1 cellular context compared by ENCODE assay signal in the genomic region with DNA sequence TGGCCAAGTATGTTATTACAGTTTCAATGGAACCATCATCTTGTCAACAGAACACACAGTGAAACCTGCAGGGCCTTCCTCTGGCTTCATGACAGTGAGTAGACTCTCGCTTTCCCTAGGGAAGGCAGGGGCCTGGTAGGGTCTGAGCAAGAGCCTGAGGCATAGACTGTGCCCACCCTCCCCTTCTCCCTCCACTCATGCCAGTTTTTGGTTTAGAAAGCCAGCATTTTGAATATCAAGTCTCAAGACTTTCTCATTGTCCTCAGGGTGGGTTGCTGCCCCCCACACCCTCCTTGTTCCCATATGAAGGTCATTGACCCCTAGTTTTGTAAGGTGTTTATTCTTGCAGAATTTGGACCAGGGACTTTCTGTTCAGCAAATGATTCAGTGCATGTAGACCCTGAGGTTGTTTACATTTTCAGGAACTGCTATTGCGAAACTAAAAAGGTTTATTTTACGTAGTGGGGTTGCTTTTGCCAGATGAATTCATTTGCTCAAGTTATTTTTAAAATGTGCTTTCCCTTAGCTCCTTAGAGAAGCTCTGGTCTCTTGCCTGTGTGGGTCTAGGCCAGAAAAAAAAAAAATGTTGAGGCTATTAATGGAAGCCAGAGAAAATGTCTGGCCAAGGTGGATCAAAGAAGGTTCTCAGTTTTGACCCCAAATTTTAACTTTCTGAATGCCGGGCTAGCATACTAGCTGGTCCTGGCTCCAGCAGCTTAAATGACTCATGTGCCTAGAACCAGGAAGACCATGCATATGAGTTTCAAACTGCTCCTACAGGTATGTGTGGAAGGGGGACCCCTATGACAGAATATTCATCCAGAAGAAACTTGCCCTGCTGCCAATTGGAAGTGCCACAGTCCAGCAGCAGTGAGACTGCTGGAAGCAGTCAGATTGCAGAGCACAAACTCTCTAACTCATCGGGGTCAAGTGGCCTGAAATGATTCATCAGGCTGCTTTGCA.
TF ChIP-seq lines count a peak whose summit lies in the region.

No MANE protein-coding gene starts in this region.

TF ChIP-seq in HepG2, 621 proteins besides CTCF, POLR2A, EP300 and RAD21 (continues in another document):
- TF ChIP-seq GMEB1 (CRISPR knock-in tag; IDR thresholded peaks at IDR 0.05; ENCODE audit: borderline replicate concordance) = no peak
- peak; percentile 32; the same call in 1 of the 2 replicates for TF ChIP-seq HDAC2 (CRISPR knock-in tag; IDR thresholded peaks at IDR 0.05)
- TF ChIP-seq, protein P1, sequence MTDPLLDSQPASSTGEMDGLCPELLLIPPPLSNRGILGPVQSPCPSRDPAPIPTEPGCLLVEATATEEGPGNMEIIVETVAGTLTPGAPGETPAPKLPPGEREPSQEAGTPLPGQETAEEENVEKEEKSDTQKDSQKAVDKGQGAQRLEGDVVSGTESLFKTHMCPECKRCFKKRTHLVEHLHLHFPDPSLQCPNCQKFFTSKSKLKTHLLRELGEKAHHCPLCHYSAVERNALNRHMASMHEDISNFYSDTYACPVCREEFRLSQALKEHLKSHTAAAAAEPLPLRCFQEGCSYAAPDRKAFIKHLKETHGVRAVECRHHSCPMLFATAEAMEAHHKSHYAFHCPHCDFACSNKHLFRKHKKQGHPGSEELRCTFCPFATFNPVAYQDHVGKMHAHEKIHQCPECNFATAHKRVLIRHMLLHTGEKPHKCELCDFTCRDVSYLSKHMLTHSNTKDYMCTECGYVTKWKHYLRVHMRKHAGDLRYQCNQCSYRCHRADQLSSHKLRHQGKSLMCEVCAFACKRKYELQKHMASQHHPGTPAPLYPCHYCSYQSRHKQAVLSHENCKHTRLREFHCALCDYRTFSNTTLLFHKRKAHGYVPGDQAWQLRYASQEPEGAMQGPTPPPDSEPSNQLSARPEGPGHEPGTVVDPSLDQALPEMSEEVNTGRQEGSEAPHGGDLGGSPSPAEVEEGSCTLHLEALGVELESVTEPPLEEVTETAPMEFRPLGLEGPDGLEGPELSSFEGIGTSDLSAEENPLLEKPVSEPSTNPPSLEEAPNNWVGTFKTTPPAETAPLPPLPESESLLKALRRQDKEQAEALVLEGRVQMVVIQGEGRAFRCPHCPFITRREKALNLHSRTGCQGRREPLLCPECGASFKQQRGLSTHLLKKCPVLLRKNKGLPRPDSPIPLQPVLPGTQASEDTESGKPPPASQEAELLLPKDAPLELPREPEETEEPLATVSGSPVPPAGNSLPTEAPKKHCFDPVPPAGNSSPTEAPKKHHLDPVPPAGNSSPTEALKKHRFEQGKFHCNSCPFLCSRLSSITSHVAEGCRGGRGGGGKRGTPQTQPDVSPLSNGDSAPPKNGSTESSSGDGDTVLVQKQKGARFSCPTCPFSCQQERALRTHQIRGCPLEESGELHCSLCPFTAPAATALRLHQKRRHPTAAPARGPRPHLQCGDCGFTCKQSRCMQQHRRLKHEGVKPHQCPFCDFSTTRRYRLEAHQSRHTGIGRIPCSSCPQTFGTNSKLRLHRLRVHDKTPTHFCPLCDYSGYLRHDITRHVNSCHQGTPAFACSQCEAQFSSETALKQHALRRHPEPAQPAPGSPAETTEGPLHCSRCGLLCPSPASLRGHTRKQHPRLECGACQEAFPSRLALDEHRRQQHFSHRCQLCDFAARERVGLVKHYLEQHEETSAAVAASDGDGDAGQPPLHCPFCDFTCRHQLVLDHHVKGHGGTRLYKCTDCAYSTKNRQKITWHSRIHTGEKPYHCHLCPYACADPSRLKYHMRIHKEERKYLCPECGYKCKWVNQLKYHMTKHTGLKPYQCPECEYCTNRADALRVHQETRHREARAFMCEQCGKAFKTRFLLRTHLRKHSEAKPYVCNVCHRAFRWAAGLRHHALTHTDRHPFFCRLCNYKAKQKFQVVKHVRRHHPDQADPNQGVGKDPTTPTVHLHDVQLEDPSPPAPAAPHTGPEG (CRISPR knock-in tag; IDR thresholded peaks at IDR 0.05) = no peak
- TF ChIP-seq KLF9 (CRISPR knock-in tag; IDR thresholded peaks at IDR 0.05; ENCODE audit: low read depth) = no peak
- 0 out of 2 replicates have a peak, but pooled peaks have one; percentile 33 for TF ChIP-seq THAP11 (CRISPR knock-in tag; IDR thresholded peaks at IDR 0.05)
- TF ChIP-seq ZNF17 (CRISPR knock-in tag; IDR thresholded peaks at IDR 0.05) = no peak
- no peak for TF ChIP-seq FOXP1 (IDR thresholded peaks at IDR 0.05)
- peak; percentile 93 for TF ChIP-seq FOXP1 (CRISPR knock-in tag; IDR thresholded peaks at IDR 0.05)
- no peak for TF ChIP-seq CREB1 (IDR thresholded peaks at IDR 0.05)
- TF ChIP-seq CREB1 (CRISPR knock-in tag; IDR thresholded peaks at IDR 0.05) = 0 out of 2 replicates have a peak, but pooled peaks have one; percentile 37
- TF ChIP-seq FOXK2 (IDR thresholded peaks at IDR 0.05) = peak; percentile 55; the same call in 1 of the 2 replicates
- no peak for TF ChIP-seq CC2D1A (CRISPR knock-in tag; IDR thresholded peaks at IDR 0.05)
- TF ChIP-seq ATF4 (CRISPR knock-in tag; IDR thresholded peaks at IDR 0.05) = peak in 1 of 2 experiments; percentile 49; a peak in 1 of 4 replicates
- no peak for TF ChIP-seq EEA1 (CRISPR knock-in tag; IDR thresholded peaks at IDR 0.05; ENCODE audit: borderline replicate concordance)
- no peak for TF ChIP-seq XRCC5 (optimal IDR thresholded peaks at IDR 0.05; ENCODE audit: low read length)
- no peak for TF ChIP-seq JUND (CRISPR knock-in tag; IDR thresholded peaks at IDR 0.05)
- no peak for TF ChIP-seq ZFP41 (CRISPR knock-in tag; IDR thresholded peaks at IDR 0.05; ENCODE audit: borderline replicate concordance)
- peak; percentile 76 for TF ChIP-seq NR2F2 (IDR thresholded peaks at IDR 0.05; ENCODE audit: borderline replicate concordance, low read depth)
- TF ChIP-seq, protein P2, sequence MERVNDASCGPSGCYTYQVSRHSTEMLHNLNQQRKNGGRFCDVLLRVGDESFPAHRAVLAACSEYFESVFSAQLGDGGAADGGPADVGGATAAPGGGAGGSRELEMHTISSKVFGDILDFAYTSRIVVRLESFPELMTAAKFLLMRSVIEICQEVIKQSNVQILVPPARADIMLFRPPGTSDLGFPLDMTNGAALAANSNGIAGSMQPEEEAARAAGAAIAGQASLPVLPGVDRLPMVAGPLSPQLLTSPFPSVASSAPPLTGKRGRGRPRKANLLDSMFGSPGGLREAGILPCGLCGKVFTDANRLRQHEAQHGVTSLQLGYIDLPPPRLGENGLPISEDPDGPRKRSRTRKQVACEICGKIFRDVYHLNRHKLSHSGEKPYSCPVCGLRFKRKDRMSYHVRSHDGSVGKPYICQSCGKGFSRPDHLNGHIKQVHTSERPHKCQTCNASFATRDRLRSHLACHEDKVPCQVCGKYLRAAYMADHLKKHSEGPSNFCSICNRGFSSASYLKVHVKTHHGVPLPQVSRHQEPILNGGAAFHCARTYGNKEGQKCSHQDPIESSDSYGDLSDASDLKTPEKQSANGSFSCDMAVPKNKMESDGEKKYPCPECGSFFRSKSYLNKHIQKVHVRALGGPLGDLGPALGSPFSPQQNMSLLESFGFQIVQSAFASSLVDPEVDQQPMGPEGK (CRISPR knock-in tag; IDR thresholded peaks at IDR 0.05) = peak; percentile 45; the same call in 1 of the 2 replicates
- no peak for TF ChIP-seq SOX6 (IDR thresholded peaks at IDR 0.05)
- peak; percentile 60; the same call in 1 of the 2 replicates for TF ChIP-seq SOX6 (CRISPR knock-in tag; IDR thresholded peaks at IDR 0.05)
- TF ChIP-seq ZBTB38 (CRISPR knock-in tag; IDR thresholded peaks at IDR 0.05) = no peak
- no peak for TF ChIP-seq POLR2AphosphoS2 (IDR thresholded peaks at IDR 0.05; ENCODE audit: low read depth, low read length)
- TF ChIP-seq FOSL2 (CRISPR knock-in tag; IDR thresholded peaks at IDR 0.05) = peak; percentile 74
- no peak for TF ChIP-seq ZFP36L2 (CRISPR knock-in tag; IDR thresholded peaks at IDR 0.05)
- TF ChIP-seq SOX13 (IDR thresholded peaks at IDR 0.05) = 0 out of 2 replicates have a peak, but pooled peaks have one; percentile 30
- peak in 1 of 2 experiments; percentile 63; a peak in 2 of 4 replicates for TF ChIP-seq SOX13 (CRISPR knock-in tag; conservative IDR thresholded peaks at IDR 0.05 in 1 of 2, IDR thresholded peaks at IDR 0.05 in 1 of 2)
- TF ChIP-seq KLF11 (CRISPR knock-in tag; IDR thresholded peaks at IDR 0.05) = no peak
- TF ChIP-seq KLF16 (CRISPR knock-in tag; IDR thresholded peaks at IDR 0.05) = no peak
- no peak for TF ChIP-seq HNRNPLL (IDR thresholded peaks at IDR 0.05; ENCODE audit: low read depth, low read length, poor library complexity, severe bottlenecking)
- TF ChIP-seq ZNF556 (CRISPR knock-in tag; IDR thresholded peaks at IDR 0.05; ENCODE audit: borderline replicate concordance) = no peak
- TF ChIP-seq ZNF615 (CRISPR knock-in tag; IDR thresholded peaks at IDR 0.05; ENCODE audit: borderline replicate concordance) = no peak
- TF ChIP-seq SALL2 (CRISPR knock-in tag; IDR thresholded peaks at IDR 0.05) = no peak
- peak; percentile 68 for TF ChIP-seq GATAD2A (CRISPR knock-in tag; IDR thresholded peaks at IDR 0.05)
- peak; percentile 56; the same call in 1 of the 2 replicates for TF ChIP-seq HMG20A (CRISPR knock-in tag; IDR thresholded peaks at IDR 0.05; ENCODE audit: borderline replicate concordance)
- TF ChIP-seq HMGXB4 (CRISPR knock-in tag; IDR thresholded peaks at IDR 0.05; ENCODE audit: borderline replicate concordance in 1 of 2, low read depth in 1 of 2) = no peak
- TF ChIP-seq SRY (CRISPR knock-in tag; IDR thresholded peaks at IDR 0.05) = no peak
- TF ChIP-seq ZBTB44 (CRISPR knock-in tag; IDR thresholded peaks at IDR 0.05) = no peak
- TF ChIP-seq ZFX (CRISPR knock-in tag; IDR thresholded peaks at IDR 0.05; ENCODE audit: low read depth) = no peak
- TF ChIP-seq TAF1 (CRISPR knock-in tag; IDR thresholded peaks at IDR 0.05) = no peak
- TF ChIP-seq CHD4 (IDR thresholded peaks at IDR 0.05; ENCODE audit: borderline replicate concordance, low read length) = no peak
- peak; percentile 51 for TF ChIP-seq CREM (IDR thresholded peaks at IDR 0.05)
- no peak for TF ChIP-seq CREM (CRISPR knock-in tag; IDR thresholded peaks at IDR 0.05)
- peak; percentile 51 to 80; a peak in 3 of 4 replicates for TF ChIP-seq NR2F1 (CRISPR knock-in tag; IDR thresholded peaks at IDR 0.05)
- TF ChIP-seq ZNF766 (CRISPR knock-in tag; IDR thresholded peaks at IDR 0.05; ENCODE audit: borderline replicate concordance) = 0 out of 2 replicates have a peak, but pooled peaks have one; percentile 52
- TF ChIP-seq CEBPB (IDR thresholded peaks at IDR 0.05; ENCODE audit: borderline replicate concordance, low read depth, low read length) = peak; percentile 92
- TF ChIP-seq, protein P3, sequence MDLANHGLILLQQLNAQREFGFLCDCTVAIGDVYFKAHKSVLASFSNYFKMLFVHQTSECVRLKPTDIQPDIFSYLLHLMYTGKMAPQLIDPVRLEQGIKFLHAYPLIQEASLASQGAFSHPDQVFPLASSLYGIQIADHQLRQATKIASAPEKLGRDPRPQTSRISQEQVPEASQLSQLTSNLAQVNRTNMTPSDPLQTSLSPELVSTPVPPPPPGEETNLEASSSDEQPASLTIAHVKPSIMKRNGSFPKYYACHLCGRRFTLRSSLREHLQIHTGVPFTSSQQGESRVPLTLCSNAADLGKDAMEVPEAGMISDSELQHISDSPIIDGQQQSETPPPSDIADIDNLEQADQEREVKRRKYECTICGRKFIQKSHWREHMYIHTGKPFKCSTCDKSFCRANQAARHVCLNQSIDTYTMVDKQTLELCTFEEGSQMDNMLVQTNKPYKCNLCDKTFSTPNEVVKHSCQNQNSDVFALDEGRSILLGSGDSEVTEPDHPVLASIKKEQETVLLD (CRISPR knock-in tag; IDR thresholded peaks at IDR 0.05; ENCODE audit: low read depth) = no peak
- no peak for TF ChIP-seq HCFC1 (IDR thresholded peaks at IDR 0.05; ENCODE audit: low read depth, low read length)
- TF ChIP-seq ZNF841 (CRISPR knock-in tag; IDR thresholded peaks at IDR 0.05; ENCODE audit: borderline replicate concordance) = no peak
- TF ChIP-seq RXRB (CRISPR knock-in tag; IDR thresholded peaks at IDR 0.05; ENCODE audit: borderline replicate concordance) = peak; percentile 98
- no peak for TF ChIP-seq SMAD9 (CRISPR knock-in tag; IDR thresholded peaks at IDR 0.05)
- peak; percentile 54; the same call in 1 of the 2 replicates for TF ChIP-seq RARA (CRISPR knock-in tag; IDR thresholded peaks at IDR 0.05)
- no peak for TF ChIP-seq ZNF431 (CRISPR knock-in tag; IDR thresholded peaks at IDR 0.05; ENCODE audit: borderline replicate concordance, low read depth)
